In the genomic region with DNA sequence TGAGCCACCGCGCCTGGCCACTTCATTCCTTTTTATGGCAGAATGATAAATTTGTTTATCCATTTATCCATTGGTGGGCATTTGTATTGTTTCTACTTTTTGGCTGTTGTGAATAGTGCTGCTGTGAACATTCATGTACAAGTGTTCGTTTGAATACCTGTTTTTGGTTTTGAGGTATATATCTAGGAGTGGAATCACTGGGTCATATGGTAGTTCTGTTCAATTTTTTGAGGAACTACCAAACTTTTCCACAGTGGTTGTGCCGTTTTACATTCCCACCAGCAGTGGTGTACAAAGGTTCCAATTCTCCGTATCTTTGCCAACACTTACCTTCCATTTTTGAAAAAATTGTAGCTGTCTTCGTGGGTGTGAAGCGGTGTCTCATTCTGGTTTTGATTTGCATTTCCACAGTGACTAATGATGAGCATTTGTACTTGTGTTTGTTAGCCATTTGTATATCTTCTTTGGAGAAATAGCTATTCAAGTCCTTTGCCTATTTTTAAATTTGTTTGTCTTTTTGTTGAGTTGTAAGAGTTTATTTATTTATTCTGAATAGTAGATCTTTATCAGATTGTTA, we compare ENCODE assay signal across 13 cellular contexts.
"Had no signal": no experiment of that assay in that cellular context is flagged by ENCODE, and none has a peak within 500 bp of the region (broad histone marks: within the 10 kb centered on the region; RNA-seq: fewer than 3 reads in every experiment).

No MANE protein-coding gene starts in this region.

- H3K4me3 ChIP-seq: neural progenitor cell, psoas muscle, right lobe of liver, thyroid gland had no signal

- H3K27ac ChIP-seq: epithelial cell of prostate, neural progenitor cell, psoas muscle, thyroid gland, VCaP had no signal

- H3K27me3 ChIP-seq: neural progenitor cell, right lobe of liver, thyroid gland had no signal

- H3K9me3 Mint-ChIP-seq: neural progenitor cell, T-cell had no signal

- H3K4me1 ChIP-seq: neural progenitor cell, psoas muscle, thyroid gland had no signal

- H3K4me1 Mint-ChIP-seq: neural progenitor cell had no signal

- H3K9me3 ChIP-seq: psoas muscle, right lobe of liver, SK-N-SH, thyroid gland had no signal

- ATAC-seq: psoas muscle, right lobe of liver, T-cell had no signal

- H3K27me3 Mint-ChIP-seq: T-cell had no signal

- H3K4me3 Mint-ChIP-seq: neural progenitor cell, T-cell had no signal

- H3K27ac Mint-ChIP-seq: neural progenitor cell had no signal

- DNase-seq: activated CD4-positive, alpha-beta T cell treated with anti-CD3 and anti-CD28 coated beads, Interleukin-2, amount 50 U/mL, for 1 hour; activated gamma-delta T cell; dermis blood vessel endothelial cell; head of caudate nucleus; psoas muscle; right lobe of liver; SK-N-SH; stimulated activated CD4-positive, alpha-beta T cell treated with anti-CD3 and anti-CD28 coated beads, Interleukin-2, amount 100 ng/mL, for 24 hours; T-cell; thyroid gland had no signal
